Comparison of ENCODE assay signal across 13 cellular contexts in the genomic region with DNA sequence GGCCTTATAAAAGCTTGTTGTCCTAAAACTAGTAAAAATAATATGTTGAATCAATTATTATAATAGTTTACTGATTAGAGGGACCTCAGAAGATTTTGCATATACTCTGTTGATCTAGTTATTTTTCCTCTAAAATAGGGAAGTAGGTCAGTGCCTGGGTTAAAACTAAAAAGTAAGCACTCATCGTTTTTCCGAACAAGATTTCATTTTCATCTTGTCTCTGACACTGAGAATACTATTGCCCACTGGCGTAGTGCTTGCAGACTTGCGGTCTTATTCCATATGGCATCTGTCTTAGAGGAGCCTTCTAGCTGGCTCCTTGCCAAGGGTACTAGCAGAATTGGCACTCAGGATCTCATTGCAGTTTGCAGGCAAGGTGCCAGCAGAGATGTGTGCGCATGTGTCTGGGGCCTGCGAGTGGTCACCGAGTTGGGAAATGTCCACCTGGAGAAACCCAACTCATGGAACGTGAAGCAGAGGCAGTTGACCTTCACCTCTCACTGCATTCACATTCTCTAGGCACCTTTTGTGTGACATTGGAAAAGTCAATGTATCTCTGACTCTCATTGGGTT.
DNase-seq lines count a peak whose midpoint lies in the region; ATAC-seq, FAIRE-seq and TF ChIP-seq lines count a peak whose summit lies in the region.
"Had no signal": no experiment of that assay in that cellular context is flagged by ENCODE, and none has a peak within 500 bp of the region (broad histone marks: within the 10 kb centered on the region; RNA-seq: fewer than 3 reads in every experiment).

No MANE protein-coding gene starts in this region.

- H3K4me3 Mint-ChIP-seq in activated T-cell treated with anti-CD3 and anti-CD28 coated beads, Interleukin-2, amount 50 U/mL, for 72 hours = peak overlapping the region in 1 of 2 donors; percentile 90

- H3K27me3 ChIP-seq in K562 (ENCODE audit: control insufficient read depth in 2 of 2, insufficient read depth in 2 of 2, low read length in 2 of 2) (no peaks in the 10 kb centered on the region), stomach (peaks cover 0 to 19% (median 6%) of the 10 kb centered on the region in 3 donors)

- H3K36me3 ChIP-seq in K562 (ENCODE audit: control insufficient read depth, insufficient read depth, low read length) (no peaks in the 10 kb centered on the region), stomach (no peaks in the 10 kb centered on the region)

- no peaks in the 10 kb centered on the region for H3K9me3 Mint-ChIP-seq in activated T-cell treated with anti-CD3 and anti-CD28 coated beads, Interleukin-2, amount 50 U/mL, for 72 hours

- no peaks in the 10 kb centered on the region for H3K9me1 ChIP-seq in K562 (ENCODE audit: control insufficient read depth, insufficient read depth, low read length)

- no TSS peak for BruUV-seq in K562 (replicated peaks; lab: Mats Ljungman, UMichigan)

- ATAC-seq in activated T-cell treated with anti-CD3 and anti-CD28 coated beads, Interleukin-2, amount 50 U/mL, for 72 hours (replicated peaks in 1 of 2) = no peak
- no peak for ATAC-seq in K562

- FAIRE-seq in K562 (lab: Jason Lieb, UNC) = no peak
- no peak for FAIRE-seq in urothelium cell line (lab: Jason Lieb, UNC)

- TF ChIP-seq RAD21 in K562 (CRISPR knock-in tag; conservative IDR thresholded peaks at IDR 0.05 in 1 of 2, IDR thresholded peaks at IDR 0.05 in 1 of 2) = no peak

- H3K4me1 Mint-ChIP-seq in activated T-cell treated with anti-CD3 and anti-CD28 coated beads, Interleukin-2, amount 50 U/mL, for 72 hours (ENCODE audit: low read depth) = peaks cover 72% of the 10 kb centered on the region

- in situ Hi-C loops in K562 (cut with MboI) = no loop called here

- TF ChIP-seq POLR2A in K562 (conservative IDR thresholded peaks at IDR 0.05) = no peak
- no peak for TF ChIP-seq POLR2A in stomach (IDR thresholded peaks at IDR 0.05)

- peaks cover 5 to 11% of the 10 kb centered on the region in 2 donors for H3K36me3 Mint-ChIP-seq in activated T-cell treated with anti-CD3 and anti-CD28 coated beads, Interleukin-2, amount 50 U/mL, for 72 hours (ENCODE audit: insufficient read depth in 2 of 2)

- H3K79me2 ChIP-seq in K562 (ENCODE audit: control insufficient read depth, insufficient read depth, low read length) = peaks cover under 1% of the 10 kb centered on the region; the same call in 1 of the 3 replicates

- peak overlapping the region; percentile 75 for H3K27ac Mint-ChIP-seq in activated T-cell treated with anti-CD3 and anti-CD28 coated beads, Interleukin-2, amount 50 U/mL, for 72 hours

- H3K27ac ChIP-seq in K562 (ENCODE audit: extremely low read depth, low read depth, low read length) (no peak overlapping the region), stomach (peak overlapping the region in 3 of 5 donors; percentile 61 to 88 (median 88))

- H3K4me3 ChIP-seq in K562 (no peak overlapping the region), stomach (no peak overlapping the region)

- DNase-seq in activated T-cell treated with anti-CD3 and anti-CD28 coated beads, Interleukin-2, amount 50 U/mL, for 72 hours = no peak
- DNase-seq in activated T-cell treated with anti-CD3 and anti-CD28 coated beads, Interleukin-2, amount 50 U/mL, for 1 hour = no peak
- DNase-seq in NCI-H446 treated with DMSO at 0.1 percent for 48 hours (lab: John Stamatoyannopoulos, UW) (peak; percentile 91), K562 (ENCODE audit: extremely low read depth in 1 of 4, low spot score in 3 of 4) (no peak), stomach (peak; percentile 35), urothelium cell line (ENCODE audit: low spot score) (no peak), GM20000 (ENCODE audit: low spot score) (no peak), NCI-H1417 treated with DMSO at 0.1 percent for 48 hours (lab: John Stamatoyannopoulos, UW) (no peak)
- DNase-seq: foreskin fibroblast; kidney glomerular epithelial cell; NCI-H1105; NK-92 treated with Interleukin-12 subunit alpha and Interleukin-12 subunit beta, amount 100 ng/mL, for 24 hours; SW 1271 had no signal

- no peak for TF ChIP-seq EP300 in K562 (IDR thresholded peaks at IDR 0.05; ENCODE audit: low read length)
- TF ChIP-seq EP300 in stomach (IDR thresholded peaks at IDR 0.05) = no peak

- 67% methylated on average over 8 of the region's 8 CpGs for WGBS in K562 (ENCODE audit: insufficient coverage, low coverage, missing lambda C conversion rate)
- 81 to 95% (median 84%) methylated on average over 8 of the region's 8 CpGs for WGBS in stomach, 5 donors

- no peak overlapping the region for H3K4me2 ChIP-seq in K562 (ENCODE audit: insufficient read depth, low read length)

- H4K20me1 ChIP-seq in K562 (replicated peaks; ENCODE audit: control insufficient read depth, insufficient read depth, low read length) = no peaks in the 10 kb centered on the region

- H2AFZ ChIP-seq in K562 (ENCODE audit: low read depth, low read length) = no peak overlapping the region

- POLR2A ChIA-PET in K562 (lab: Yijun Ruan, JAX) = no interaction called here

- peaks cover 12 to 22% of the 10 kb centered on the region in 2 experiments for H3K4me1 ChIP-seq in K562 (replicated peaks in 1 of 2; ENCODE audit: control insufficient read depth in 2 of 2, insufficient read depth in 2 of 2, low read length in 2 of 2)
- peaks cover 0 to 52% (median 31%) of the 10 kb centered on the region in 4 donors for H3K4me1 ChIP-seq in stomach

- CTCF ChIA-PET in K562 (lab: Yijun Ruan, JAX; ENCODE audit: low intra/inter-chr PET ratio) = no interaction called here

- H3K27me3 Mint-ChIP-seq in activated T-cell treated with anti-CD3 and anti-CD28 coated beads, Interleukin-2, amount 50 U/mL, for 72 hours (ENCODE audit: low read depth) = no peaks in the 10 kb centered on the region

- no peaks in the 10 kb centered on the region for H3K9me3 ChIP-seq in K562 (replicated peaks; ENCODE audit: control insufficient read depth, insufficient read depth, low read depth, low read length)
- peaks cover 0 to 13% (median 0%) of the 10 kb centered on the region in 4 donors for H3K9me3 ChIP-seq in stomach

- no peak overlapping the region for H3K9ac ChIP-seq in K562 (ENCODE audit: insufficient read depth in 1 of 2, low read depth in 2 of 2, low read length in 2 of 2)

- TF ChIP-seq CTCF in K562 (IDR thresholded peaks at IDR 0.05 in 2 of 3, conservative IDR thresholded peaks at IDR 0.05 in 1 of 3; ENCODE audit: insufficient read depth in 2 of 3, low read depth in 1 of 3, low read length in 3 of 3) = no peak
- TF ChIP-seq CTCF in stomach (IDR thresholded peaks at IDR 0.05) = no peak
- TF ChIP-seq CTCF in GM20000 (IDR thresholded peaks at IDR 0.05; ENCODE audit: extremely low read depth, missing control alignments) = no peak

- intact Hi-C loops in K562 (cut with micrococcal nuclease) = no loop called here
- intact Hi-C loops in stomach (cut with DNase I; ENCODE audit: low total_unique reads) = no loop called here

TF ChIP-seq in K562, 482 proteins besides CTCF, POLR2A, EP300 and RAD21:
- TF ChIP-seq NFIX (CRISPR knock-in tag; IDR thresholded peaks at IDR 0.05; ENCODE audit: low read depth) (peak; percentile 28; the same call in 1 of the 2 replicates), ETV1 (tag; conservative IDR thresholded peaks at IDR 0.05; ENCODE audit: low read depth) (no peak), NFIC (IDR thresholded peaks at IDR 0.05) (peak; percentile 82)
TF ChIP-seq in K562: peak in this region for 2.

Comparison
In these comparisons a context has a peak if more than half of its experiments do, and no peak if none do; other contexts are left out.
1. DNase-seq: peak in NCI-H446 treated with DMSO at 0.1 percent for 48 hours (single experiment) and stomach (single experiment); none in activated T-cell treated with anti-CD3 and anti-CD28 coated beads, Interleukin-2, amount 50 U/mL, for 72 hours (0 of 2), activated T-cell treated with anti-CD3 and anti-CD28 coated beads, Interleukin-2, amount 50 U/mL, for 1 hour (single experiment), K562 (0 of 4), urothelium cell line (single experiment), GM20000 (single experiment) and NCI-H1417 treated with DMSO at 0.1 percent for 48 hours (single experiment).